In the genomic region with DNA sequence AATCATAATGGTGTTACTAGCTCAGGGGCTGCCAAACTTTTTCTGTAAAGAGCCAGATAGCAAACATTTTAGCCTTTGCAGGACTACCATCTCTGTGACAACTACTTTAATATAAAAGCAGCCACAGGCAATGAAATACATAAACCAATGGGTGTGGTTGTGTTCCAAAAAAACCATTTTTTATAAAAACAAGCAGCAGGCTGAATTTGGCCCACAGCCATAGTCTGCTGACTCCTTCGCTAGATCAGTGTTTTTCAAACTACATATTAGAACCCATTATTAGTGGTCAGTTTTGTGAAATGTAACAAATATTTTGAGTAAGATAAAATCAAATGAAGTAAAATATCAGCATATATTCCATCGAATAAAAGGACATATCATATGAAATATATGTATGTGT, we compare ENCODE assay signal across 26 cellular contexts. TPM values are rescaled to one million over a fixed set of nuclear protein-coding genes. Genes with fewer than 3 reads are reported as not detected.
"Had no signal": no experiment of that assay in that cellular context is flagged by ENCODE, and none has a peak within 500 bp of the region (broad histone marks: within the 10 kb centered on the region; RNA-seq: fewer than 3 reads in every experiment).

No MANE protein-coding gene starts in this region.

- H3K4me1 ChIP-seq: Peyer's patch, SJCRH30 had no signal

- H3K27ac ChIP-seq: HL-60, KMS-11, PC-9, Peyer's patch, SJCRH30 had no signal

- H3K27me3 ChIP-seq: Peyer's patch, SJCRH30 had no signal

- H3K9me3 ChIP-seq: Peyer's patch, SJCRH30 had no signal

- H3K36me3 ChIP-seq: Peyer's patch, SJCRH30 had no signal

- ATAC-seq: K562, Right ventricle myocardium inferior, SK-N-SH treated with all-trans-retinoic acid at 6 μM for 48 hours had no signal

- FAIRE-seq: HTR-8/SVneo, K562 had no signal

- DNase-seq: Kasumi-1, MM.1S, NCI-H1092 treated with DMSO at 0.1 percent for 48 hours, NCI-H1436, NCI-H187, NCI-H2029, NCI-H2081 treated with DMSO at 0.1 percent for 48 hours, NCI-H2171, NCI-H226, NCI-H510A, NCI-H524 treated with DMSO at 0.1 percent for 48 hours, NCI-H69, NCI-H774, PC-9, Peyer's patch, SHP77 treated with DMSO at 0.1 percent for 48 hours, SJCRH30 had no signal

- H3K4me3 ChIP-seq: K562, PC-9, Peyer's patch, SJCRH30 had no signal

RNA-seq across cellular contexts. Expression of a gene that starts 13.6 kb away (rescaled TPM):
- total RNA-seq: K562 had no signal

RNA-seq across cellular contexts. Expression of a gene that starts 28.7 kb away (rescaled TPM):
- total RNA-seq: M059J, OCI-LY7, PC-9, Peyer's patch, Right ventricle myocardium inferior had no signal
- polyA plus RNA-seq: IgD-negative memory B cell had no signal

RNA-seq across cellular contexts. Expression of a gene that starts 44.6 kb away (rescaled TPM):
- total RNA-seq: OCI-LY7 had no signal
- polyA plus RNA-seq: IgD-negative memory B cell had no signal
